In the genomic region with DNA sequence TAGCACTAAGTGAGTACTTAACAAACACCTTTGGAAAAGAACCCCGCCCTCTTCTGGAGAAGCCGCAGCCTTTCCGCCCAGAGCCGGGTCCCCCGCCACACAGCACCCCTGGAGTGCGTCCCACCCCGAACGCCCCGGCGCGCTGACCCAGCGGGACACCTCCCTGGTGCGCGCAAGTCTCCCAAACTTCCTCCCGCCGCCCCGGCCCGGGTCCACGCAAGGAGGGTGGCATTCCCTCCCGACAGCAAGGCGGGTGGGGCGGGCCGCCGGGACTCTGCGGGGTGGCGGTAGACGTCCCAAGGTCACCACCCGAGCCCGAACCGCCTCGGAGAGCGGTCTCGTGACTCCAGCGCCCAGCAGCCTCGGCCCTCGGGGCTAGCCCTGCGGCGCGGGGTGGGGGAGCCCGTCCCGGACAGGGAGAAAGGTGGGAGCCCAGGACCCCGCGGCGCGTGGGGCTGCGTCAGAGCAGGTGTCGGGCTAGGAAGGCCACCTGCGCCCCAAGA, we compare ENCODE assay signal across 2 cellular contexts.
TF ChIP-seq lines count a peak whose summit lies in the region.

No MANE protein-coding gene starts in this region.

TF ChIP-seq in GM23338, 12 proteins besides CTCF, POLR2A, EP300 and RAD21:
- TF ChIP-seq POLR2AphosphoS5 (IDR thresholded peaks at IDR 0.05; ENCODE audit: low read depth) (no peak), CREB1 (CRISPR knock-in tag; IDR thresholded peaks at IDR 0.05; ENCODE audit: low read depth) (0 out of 2 replicates have a peak, but pooled peaks have one; percentile 18), NANOG (IDR thresholded peaks at IDR 0.05; ENCODE audit: borderline replicate concordance) (no peak), ZNF114 (CRISPR knock-in tag; IDR thresholded peaks at IDR 0.05) (no peak), EZH2 (IDR thresholded peaks at IDR 0.05; ENCODE audit: low read depth, unreplicated experiment) (no peak), EZH2phosphoT487 (IDR thresholded peaks at IDR 0.05; ENCODE audit: unreplicated experiment) (no peak)
- TF ChIP-seq, protein P1, sequence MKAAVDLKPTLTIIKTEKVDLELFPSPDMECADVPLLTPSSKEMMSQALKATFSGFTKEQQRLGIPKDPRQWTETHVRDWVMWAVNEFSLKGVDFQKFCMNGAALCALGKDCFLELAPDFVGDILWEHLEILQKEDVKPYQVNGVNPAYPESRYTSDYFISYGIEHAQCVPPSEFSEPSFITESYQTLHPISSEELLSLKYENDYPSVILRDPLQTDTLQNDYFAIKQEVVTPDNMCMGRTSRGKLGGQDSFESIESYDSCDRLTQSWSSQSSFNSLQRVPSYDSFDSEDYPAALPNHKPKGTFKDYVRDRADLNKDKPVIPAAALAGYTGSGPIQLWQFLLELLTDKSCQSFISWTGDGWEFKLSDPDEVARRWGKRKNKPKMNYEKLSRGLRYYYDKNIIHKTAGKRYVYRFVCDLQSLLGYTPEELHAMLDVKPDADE (IDR thresholded peaks at IDR 0.05): no peak
- TF ChIP-seq, protein P2, sequence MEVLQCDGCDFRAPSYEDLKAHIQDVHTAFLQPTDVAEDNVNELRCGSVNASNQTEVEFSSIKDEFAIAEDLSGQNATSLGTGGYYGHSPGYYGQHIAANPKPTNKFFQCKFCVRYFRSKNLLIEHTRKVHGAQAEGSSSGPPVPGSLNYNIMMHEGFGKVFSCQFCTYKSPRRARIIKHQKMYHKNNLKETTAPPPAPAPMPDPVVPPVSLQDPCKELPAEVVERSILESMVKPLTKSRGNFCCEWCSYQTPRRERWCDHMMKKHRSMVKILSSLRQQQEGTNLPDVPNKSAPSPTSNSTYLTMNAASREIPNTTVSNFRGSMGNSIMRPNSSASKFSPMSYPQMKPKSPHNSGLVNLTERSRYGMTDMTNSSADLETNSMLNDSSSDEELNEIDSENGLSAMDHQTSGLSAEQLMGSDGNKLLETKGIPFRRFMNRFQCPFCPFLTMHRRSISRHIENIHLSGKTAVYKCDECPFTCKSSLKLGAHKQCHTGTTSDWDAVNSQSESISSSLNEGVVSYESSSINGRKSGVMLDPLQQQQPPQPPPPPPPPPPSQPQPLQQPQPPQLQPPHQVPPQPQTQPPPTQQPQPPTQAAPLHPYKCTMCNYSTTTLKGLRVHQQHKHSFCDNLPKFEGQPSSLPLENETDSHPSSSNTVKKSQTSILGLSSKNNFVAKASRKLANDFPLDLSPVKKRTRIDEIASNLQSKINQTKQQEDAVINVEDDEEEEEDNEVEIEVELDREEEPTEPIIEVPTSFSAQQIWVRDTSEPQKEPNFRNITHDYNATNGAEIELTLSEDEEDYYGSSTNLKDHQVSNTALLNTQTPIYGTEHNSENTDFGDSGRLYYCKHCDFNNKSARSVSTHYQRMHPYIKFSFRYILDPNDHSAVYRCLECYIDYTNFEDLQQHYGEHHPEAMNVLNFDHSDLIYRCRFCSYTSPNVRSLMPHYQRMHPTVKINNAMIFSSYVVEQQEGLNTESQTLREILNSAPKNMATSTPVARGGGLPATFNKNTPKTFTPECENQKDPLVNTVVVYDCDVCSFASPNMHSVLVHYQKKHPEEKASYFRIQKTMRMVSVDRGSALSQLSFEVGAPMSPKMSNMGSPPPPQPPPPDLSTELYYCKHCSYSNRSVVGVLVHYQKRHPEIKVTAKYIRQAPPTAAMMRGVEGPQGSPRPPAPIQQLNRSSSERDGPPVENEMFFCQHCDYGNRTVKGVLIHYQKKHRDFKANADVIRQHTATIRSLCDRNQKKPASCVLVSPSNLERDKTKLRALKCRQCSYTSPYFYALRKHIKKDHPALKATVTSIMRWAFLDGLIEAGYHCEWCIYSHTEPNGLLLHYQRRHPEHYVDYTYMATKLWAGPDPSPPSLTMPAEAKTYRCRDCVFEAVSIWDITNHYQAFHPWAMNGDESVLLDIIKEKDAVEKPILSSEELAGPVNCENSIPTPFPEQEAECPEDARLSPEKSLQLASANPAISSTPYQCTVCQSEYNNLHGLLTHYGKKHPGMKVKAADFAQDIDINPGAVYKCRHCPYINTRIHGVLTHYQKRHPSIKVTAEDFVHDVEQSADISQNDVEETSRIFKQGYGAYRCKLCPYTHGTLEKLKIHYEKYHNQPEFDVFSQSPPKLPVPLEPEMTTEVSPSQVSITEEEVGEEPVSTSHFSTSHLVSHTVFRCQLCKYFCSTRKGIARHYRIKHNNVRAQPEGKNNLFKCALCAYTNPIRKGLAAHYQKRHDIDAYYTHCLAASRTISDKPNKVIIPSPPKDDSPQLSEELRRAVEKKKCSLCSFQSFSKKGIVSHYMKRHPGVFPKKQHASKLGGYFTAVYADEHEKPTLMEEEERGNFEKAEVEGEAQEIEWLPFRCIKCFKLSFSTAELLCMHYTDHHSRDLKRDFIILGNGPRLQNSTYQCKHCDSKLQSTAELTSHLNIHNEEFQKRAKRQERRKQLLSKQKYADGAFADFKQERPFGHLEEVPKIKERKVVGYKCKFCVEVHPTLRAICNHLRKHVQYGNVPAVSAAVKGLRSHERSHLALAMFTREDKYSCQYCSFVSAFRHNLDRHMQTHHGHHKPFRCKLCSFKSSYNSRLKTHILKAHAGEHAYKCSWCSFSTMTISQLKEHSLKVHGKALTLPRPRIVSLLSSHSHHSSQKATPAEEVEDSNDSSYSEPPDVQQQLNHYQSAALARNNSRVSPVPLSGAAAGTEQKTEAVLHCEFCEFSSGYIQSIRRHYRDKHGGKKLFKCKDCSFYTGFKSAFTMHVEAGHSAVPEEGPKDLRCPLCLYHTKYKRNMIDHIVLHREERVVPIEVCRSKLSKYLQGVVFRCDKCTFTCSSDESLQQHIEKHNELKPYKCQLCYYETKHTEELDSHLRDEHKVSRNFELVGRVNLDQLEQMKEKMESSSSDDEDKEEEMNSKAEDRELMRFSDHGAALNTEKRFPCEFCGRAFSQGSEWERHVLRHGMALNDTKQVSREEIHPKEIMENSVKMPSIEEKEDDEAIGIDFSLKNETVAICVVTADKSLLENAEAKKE (CRISPR knock-in tag; IDR thresholded peaks at IDR 0.05): no peak

TF ChIP-seq in H1, 55 proteins besides CTCF, POLR2A, EP300 and RAD21:
- 0 out of 2 replicates have a peak, but pooled peaks have one; percentile 3 for TF ChIP-seq SP4 (IDR thresholded peaks at IDR 0.05; ENCODE audit: low read length)
- no peak for TF ChIP-seq CHD1 (IDR thresholded peaks at IDR 0.05; ENCODE audit: low read depth, low read length)
- no peak for TF ChIP-seq EGR1 (IDR thresholded peaks at IDR 0.05; ENCODE audit: borderline replicate concordance, low read depth, low read length)
- peak; percentile 54 for TF ChIP-seq CTBP2 (IDR thresholded peaks at IDR 0.05; ENCODE audit: borderline replicate concordance, insufficient read depth, insufficient read length, low read length)
- peak; percentile 86 for TF ChIP-seq KDM4A (IDR thresholded peaks at IDR 0.05; ENCODE audit: low read depth, low read length, severe bottlenecking)
- TF ChIP-seq SIN3A (conservative IDR thresholded peaks at IDR 0.05 in 1 of 2, IDR thresholded peaks at IDR 0.05 in 1 of 2; ENCODE audit: low read depth in 1 of 2, low read length in 2 of 2): peak in 1 of 2 experiments; percentile 62; a peak in 2 of 4 replicates
- TF ChIP-seq NRF1 (IDR thresholded peaks at IDR 0.05; ENCODE audit: low read depth, low read length): no peak
- TF ChIP-seq HDAC2 (IDR thresholded peaks at IDR 0.05; ENCODE audit: borderline replicate concordance in 1 of 2, low read depth in 2 of 2, low read length in 2 of 2): peak in 1 of 2 experiments; percentile 81; a peak in 1 of 4 replicates
